16 cellular contexts compared by ENCODE assay signal in the genomic region with DNA sequence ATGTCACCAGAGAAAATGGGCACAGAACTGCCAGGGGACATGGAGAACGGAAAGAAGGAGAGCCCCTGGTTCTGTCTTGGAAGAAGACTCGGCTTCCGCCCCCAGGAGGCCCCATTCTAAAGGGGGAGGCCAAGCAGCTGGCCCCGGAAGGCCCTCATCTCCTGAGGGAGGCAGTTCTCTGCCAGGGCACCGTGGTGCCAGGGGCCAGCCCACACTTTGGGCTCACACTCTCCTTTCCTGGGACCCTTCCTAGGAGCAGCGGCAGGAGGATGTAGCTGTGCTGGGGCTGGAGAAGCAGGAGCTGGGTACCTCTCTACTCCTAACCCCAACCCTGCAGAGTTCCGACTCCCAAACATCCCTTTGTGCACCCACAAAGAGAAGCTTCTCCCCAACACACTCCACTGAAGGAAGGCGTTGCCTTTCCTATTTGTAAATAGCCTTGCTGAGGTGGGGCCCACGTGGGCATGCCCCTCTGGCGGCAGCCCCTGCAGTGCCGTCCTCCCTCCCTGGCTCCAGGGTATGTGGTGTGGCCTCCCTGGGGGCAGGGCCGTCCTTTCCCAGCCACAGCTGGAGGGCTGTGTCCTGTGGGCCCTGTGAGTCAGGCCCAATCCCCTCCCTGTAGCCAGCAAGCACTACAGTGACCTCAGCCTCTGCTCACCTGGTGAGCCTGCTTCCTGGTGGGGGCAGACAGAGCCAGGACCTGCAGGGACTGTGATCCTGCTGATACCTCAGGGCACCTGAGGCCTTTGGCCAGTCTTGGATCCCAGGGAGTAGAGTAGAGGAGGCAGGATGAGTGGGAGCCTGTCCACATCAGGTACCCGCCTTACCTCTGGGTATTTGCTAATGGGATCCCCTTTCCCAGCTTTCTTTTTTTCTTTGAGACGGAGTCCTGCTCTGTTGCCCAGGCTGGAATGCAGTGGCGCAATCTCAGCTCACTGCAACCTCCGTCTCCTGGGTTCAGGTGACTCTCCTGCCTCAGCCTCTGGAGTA. TPM values are rescaled to one million over a fixed set of nuclear protein-coding genes. Genes with fewer than 3 reads are reported as not detected.
DNase-seq lines count a peak whose midpoint lies in the region; ATAC-seq, FAIRE-seq and TF ChIP-seq lines count a peak whose summit lies in the region.
"Had no signal": no experiment of that assay in that cellular context is flagged by ENCODE, and none has a peak within 500 bp of the region (broad histone marks: within the 10 kb centered on the region; RNA-seq: fewer than 3 reads in every experiment).

No MANE protein-coding gene starts in this region.

- H2BK5ac ChIP-seq in mesenchymal stem cell (ENCODE audit: low read depth, low read length, poor library complexity, severe bottlenecking), result peak overlapping the region; percentile 50

- H4K8ac ChIP-seq in mesenchymal stem cell (ENCODE audit: low read length), result peak overlapping the region; percentile 59

- H3K36me3 ChIP-seq in mammary epithelial cell (ENCODE audit: insufficient read depth, low read length) (no peaks in the 10 kb centered on the region), mesenchymal stem cell (ENCODE audit: control insufficient read depth in 1 of 2, insufficient read depth in 2 of 2, low read depth in 1 of 2, low read length in 2 of 2) (no peaks in the 10 kb centered on the region)
- H3K36me3 ChIP-seq: left ventricle myocardium inferior had no signal

- H3K23ac ChIP-seq in mesenchymal stem cell (ENCODE audit: low read length in 2 of 2), result no peak overlapping the region

- 74% methylated on average over 15 of the region's 16 CpGs for WGBS in A549 (ENCODE audit: missing lambda C conversion rate)
- 79% methylated on average over 9 of the region's 16 CpGs for WGBS in mammary epithelial cell (ENCODE audit: low coverage, missing lambda C conversion rate)
- 70% methylated on average over 13 of the region's 16 CpGs for WGBS in mesenchymal stem cell

- DNase-seq in A549 (ENCODE audit: low read depth in 1 of 2, low spot score in 1 of 2), result peak in 1 of 2 experiments; percentile 44
- DNase-seq in HT1080 (ENCODE audit: low read depth), result peak; percentile 46
- DNase-seq in mammary epithelial cell, result peak; percentile 84
- peak; percentile 24 for DNase-seq in mesenchymal stem cell
- DNase-seq in UCSD-AML1 (lab: John Stamatoyannopoulos, UW; ENCODE audit: unreplicated experiment), result no peak
- no peak for DNase-seq in globus pallidus (ENCODE audit: low spot score)
- DNase-seq: activated CD4-positive, alpha-beta T cell treated with anti-CD3 and anti-CD28 coated beads, Interleukin-2, amount 10 ng/mL, durations not matched to agents 24 days and 14 days; activated effector memory CD4-positive, alpha-beta T cell treated with anti-CD3 and anti-CD28 coated beads, Interleukin-2, amount 50 U/mL, for 16 hours; left ventricle myocardium inferior; NCI-H524; stimulated activated CD4-positive, alpha-beta T cell treated with anti-CD3 and anti-CD28 coated beads, Interleukin-2, amount 100 ng/mL, for 24 hours; stimulated activated naive CD4-positive, alpha-beta T cell treated with Interleukin-2 at 50 U/mL for 16 hours had no signal

- TF ChIP-seq EP300 in A549 (IDR thresholded peaks at IDR 0.05), result no peak

- no TSS peak for BruUV-seq in mammary epithelial cell (replicated peaks; lab: Mats Ljungman, UMichigan)

- POLR2A ChIA-PET in A549 (lab: Yijun Ruan, JAX), result no interaction called here

- H3K9me3 ChIP-seq in A549 (no peaks in the 10 kb centered on the region), mammary epithelial cell (replicated peaks; ENCODE audit: insufficient read depth, low read length) (no peaks in the 10 kb centered on the region), mesenchymal stem cell (ENCODE audit: control insufficient read depth, low read length) (no peaks in the 10 kb centered on the region)
- H3K9me3 ChIP-seq: left ventricle myocardium inferior had no signal

- peak overlapping the region in 1 of 2 experiments; percentile 5 for H3K14ac ChIP-seq in mesenchymal stem cell (ENCODE audit: low read length in 2 of 2)

- TF ChIP-seq RAD21 in A549 (conservative IDR thresholded peaks at IDR 0.05 in 1 of 2, IDR thresholded peaks at IDR 0.05 in 1 of 2), result no peak

- H3K4me3 ChIP-seq in A549, result no peak overlapping the region
- H3K4me3 ChIP-seq in mammary epithelial cell (replicated peaks in 1 of 3; ENCODE audit: insufficient read depth in 1 of 3, low read depth in 2 of 3, low read length in 3 of 3), result no peak overlapping the region
- no peak overlapping the region for H3K4me3 ChIP-seq in mesenchymal stem cell (ENCODE audit: insufficient read depth in 1 of 2, low read depth in 1 of 2, low read length in 2 of 2)
- H3K4me3 ChIP-seq: left ventricle myocardium inferior had no signal

- H3K4ac ChIP-seq in mesenchymal stem cell (ENCODE audit: low read depth in 1 of 2, low read length in 2 of 2), result no peak overlapping the region

- H2AFZ ChIP-seq in mammary epithelial cell (ENCODE audit: low read depth, low read length) (peak overlapping the region; percentile 77), mesenchymal stem cell (ENCODE audit: low read depth, low read length) (no peak overlapping the region)
- H2AFZ ChIP-seq: parathyroid adenoma had no signal

- no peaks in the 10 kb centered on the region for H3K79me2 ChIP-seq in mammary epithelial cell (ENCODE audit: insufficient read depth, low read length)
- H3K79me2 ChIP-seq: parathyroid adenoma had no signal

- TF ChIP-seq POLR2A in A549 (IDR thresholded peaks at IDR 0.05; ENCODE audit: low read length), result no peak

- dilution Hi-C loops in mammary epithelial cell (cut with HindIII; ENCODE audit: low sequenced_read_pairs), result no loop called here

- no peak for TF ChIP-seq CTCF in A549 (IDR thresholded peaks at IDR 0.05)
- peak in 1 of 2 donors; percentile 8 for TF ChIP-seq CTCF in mammary epithelial cell (conservative IDR thresholded peaks at IDR 0.05 in 1 of 2, IDR thresholded peaks at IDR 0.05 in 1 of 2; ENCODE audit: extremely low read depth in 1 of 2, insufficient read depth in 1 of 2, low read depth in 1 of 2, low read length in 2 of 2)

- H2BK120ac ChIP-seq in mesenchymal stem cell (ENCODE audit: low read depth, low read length), result no peak overlapping the region

- no peaks in the 10 kb centered on the region for H4K20me1 ChIP-seq in mammary epithelial cell (ENCODE audit: insufficient read depth, low read length)

- peak; percentile 33 to 54; a peak in 5 of 6 replicates for ATAC-seq in A549
- ATAC-seq in HG03457 (IDR thresholded peaks at IDR 0.05; ENCODE audit: unreplicated experiment), result no peak
- no peak for ATAC-seq in GM18907 (IDR thresholded peaks at IDR 0.05; ENCODE audit: unreplicated experiment)

- peak overlapping the region; percentile 29 for H2AK5ac ChIP-seq in mesenchymal stem cell (ENCODE audit: low read length, severe bottlenecking)

- peaks cover 31% of the 10 kb centered on the region for H3K4me1 ChIP-seq in A549
- H3K4me1 ChIP-seq in mammary epithelial cell (ENCODE audit: insufficient read depth, low read length), result peaks cover 15% of the 10 kb centered on the region
- H3K4me1 ChIP-seq in mesenchymal stem cell (ENCODE audit: control insufficient read depth, insufficient read depth, low read depth, low read length), result peaks cover 30% of the 10 kb centered on the region
- H3K4me1 ChIP-seq: left ventricle myocardium inferior, parathyroid adenoma had no signal

- no peak overlapping the region for H3K9ac ChIP-seq in mammary epithelial cell (ENCODE audit: insufficient read depth, low read length)
- H3K9ac ChIP-seq in mesenchymal stem cell (ENCODE audit: low read length), result no peak overlapping the region
- H3K9ac ChIP-seq: parathyroid adenoma had no signal

- in situ Hi-C loops in mammary epithelial cell (cut with MboI; ENCODE audit: low sequenced_read_pairs in 2 of 2), result no loop called here

- H3K18ac ChIP-seq in mesenchymal stem cell (ENCODE audit: low read depth in 1 of 2, low read length in 2 of 2), result peak overlapping the region in 1 of 2 experiments; percentile 8

- H3K27me3 ChIP-seq in mammary epithelial cell (ENCODE audit: insufficient read depth, low read length), result no peaks in the 10 kb centered on the region
- H3K27me3 ChIP-seq in mesenchymal stem cell (ENCODE audit: control insufficient read depth in 1 of 2, insufficient read depth in 1 of 2, low read length in 2 of 2), result no peaks in the 10 kb centered on the region

- H4K91ac ChIP-seq in mesenchymal stem cell (ENCODE audit: low read length), result peak overlapping the region; percentile 19

- H3K4me2 ChIP-seq in A549 (peak overlapping the region; percentile 40), mammary epithelial cell (ENCODE audit: insufficient read depth, low read depth, low read length) (peak overlapping the region; percentile 46), mesenchymal stem cell (ENCODE audit: low read length, poor library complexity, severe bottlenecking) (no peak overlapping the region)

- CTCF ChIA-PET in A549 (lab: Yijun Ruan, JAX), result interaction anchor here (0.5 to 1.7 kb wide), 8 partner anchors 13 to 254 kb away, joined by 3 to 6 read pairs (median 3); no protein-coding TSS in a partner anchor
- CTCF ChIA-PET in mammary epithelial cell (lab: Charles Lee; ENCODE audit: low non-redundant PET), result no interaction called here

- no peak for FAIRE-seq in A549 (lab: Jason Lieb, UNC)
- FAIRE-seq: G401.6 had no signal

- H2BK15ac ChIP-seq in mesenchymal stem cell (ENCODE audit: low read depth, poor library complexity, severe bottlenecking), result peak overlapping the region; percentile 70

- H3K27ac ChIP-seq in A549, result peak overlapping the region; percentile 56 to 76
- H3K27ac ChIP-seq in mammary epithelial cell (ENCODE audit: insufficient read depth, low read depth, low read length), result peak overlapping the region; percentile 41
- H3K27ac ChIP-seq in mesenchymal stem cell (ENCODE audit: low read length, poor library complexity, severe bottlenecking), result peak overlapping the region; percentile 4
- H3K27ac ChIP-seq: left ventricle myocardium inferior, parathyroid adenoma had no signal

- intact Hi-C loops in mammary epithelial cell (cut with micrococcal nuclease), result loop anchor here (2.0 kb wide), 1 partner anchor 21 kb away; no protein-coding TSS in a partner anchor

- H3K79me1 ChIP-seq in mesenchymal stem cell (replicated peaks; ENCODE audit: low read length, poor library complexity, severe bottlenecking), result no peaks in the 10 kb centered on the region

- peak overlapping the region; percentile 89 to 90 for H2BK12ac ChIP-seq in mesenchymal stem cell (ENCODE audit: low read length in 2 of 2)

RNA-seq across cellular contexts. Expression of a gene that starts 26.6 kb away (rescaled TPM):
- polyA plus RNA-seq in A549 (2011; rRNA removed) (10.5 and 14.9 TPM in 2 replicates), A549 (2017; fragmentation: RNase III; extraction: RNeasy Plus Mini Kit Qiagen cat#74134 plus additional on column Dnase treatment) (14.5 to 18.2 TPM (median 17.3 TPM) in 3 replicates), mammary epithelial cell (35.6 TPM)
- 8.8 and 14.8 TPM in 2 replicates for polyA plus RNA-seq in A549 (2012; cell fraction: cytosol; rRNA removed)
- polyA plus RNA-seq in A549 (2012; cell fraction: nucleus; rRNA removed), result 9.8 and 17.6 TPM in 2 replicates
- 3.3 and 4.0 TPM in 2 replicates for polyA minus RNA-seq in A549 (2011; rRNA and poly(A)+ RNA removed)
- total RNA-seq in HT1080 (2014; rRNA removed; shearing (Covaris generic)), result 1.7 and 3.6 TPM in 2 replicates
- polyA plus RNA-seq in HT1080 (2015; cell fraction: cytosol; rRNA removed), result 12.6 and 13.4 TPM in 2 replicates
- polyA plus RNA-seq in HT1080 (2015; cell fraction: nucleus; rRNA removed), result 8.2 and 8.4 TPM in 2 replicates
- 100 to 1,000 TPM in 1 of 2 donors, 10 to 100 TPM in 1; 26.3 to 213 TPM for total RNA-seq in mammary epithelial cell
- 68.7 TPM for polyA minus RNA-seq in mammary epithelial cell
- 88.2 TPM for polyA plus RNA-seq in mesenchymal stem cell (2013, experiment 1 of 2)
- polyA plus RNA-seq in mesenchymal stem cell (2013, experiment 2 of 2), result 85.9 TPM

Comparison
In these comparisons a context has a peak if more than half of its experiments do, and no peak if none do; other contexts are left out.
1. ATAC-seq: peak in A549 (2 of 2); none in HG03457 (single experiment) and GM18907 (single experiment).
2. DNase-seq: peak in HT1080 (single experiment), mammary epithelial cell (single experiment) and mesenchymal stem cell (single experiment); none in UCSD-AML1 (single experiment) and globus pallidus (single experiment).
3. H3K27ac ChIP-seq: peak in every context shown above with its lines; median percentile 66 in A549; 41 in mammary epithelial cell; 4 in mesenchymal stem cell.